ENCODE assay signal across 14 cellular contexts in genomic region chr4:2558301-2558700, GRCh38. TPM values are rescaled to one million over a fixed set of nuclear protein-coding genes. Genes with fewer than 3 reads are reported as not detected.
DNase-seq lines count a peak whose midpoint lies in the region; ATAC-seq and TF ChIP-seq lines count a peak whose summit lies in the region.
"Had no signal": no experiment of that assay in that cellular context is flagged by ENCODE, and none has a peak within 500 bp of the region (broad histone marks: within the 10 kb centered on the region; RNA-seq: fewer than 3 reads in every experiment).

No MANE protein-coding gene starts in this region.

- CTCF ChIA-PET in HEK293 (lab: Yijun Ruan, JAX), result interaction anchor here (0.6 kb wide), 1 partner anchor 19 kb away, joined by 3 read pairs; no protein-coding TSS in a partner anchor

- H3K4me1 Mint-ChIP-seq in GM23338, result peaks cover 14% of the 10 kb centered on the region
- H3K4me1 Mint-ChIP-seq in effector memory CD8-positive, alpha-beta T cell (ENCODE audit: low read depth in 2 of 2), result peaks cover 44 to 48% of the 10 kb centered on the region in 2 donors

- intact Hi-C loops in right lobe of liver (cut with DNase I), result no loop called here

- H3K79me2 ChIP-seq in GM23338 (replicated peaks; ENCODE audit: insufficient read depth), result peaks cover 100% of the 10 kb centered on the region

- POLR2A ChIA-PET in HEK293 (lab: Yijun Ruan, JAX), result interaction anchor here (0.7 kb wide), 1 partner anchor 62 kb away, joined by 4 read pairs; no protein-coding TSS in a partner anchor

- peaks cover 67% of the 10 kb centered on the region for H4K20me1 ChIP-seq in GM23338 (replicated peaks; ENCODE audit: insufficient read depth)

- no peak overlapping the region for H3K4ac ChIP-seq in mesenchymal stem cell (ENCODE audit: low read depth in 1 of 2, low read length in 2 of 2)

- no peak for TF ChIP-seq POLR2A in right lobe of liver (IDR thresholded peaks at IDR 0.05)

- no peak overlapping the region for H3K27ac Mint-ChIP-seq in GM23338
- peak overlapping the region; percentile 57 to 77 for H3K27ac Mint-ChIP-seq in effector memory CD8-positive, alpha-beta T cell

- H2AFZ ChIP-seq in GM23338 (no peak overlapping the region), mesenchymal stem cell (ENCODE audit: low read depth, low read length) (no peak overlapping the region)

- no peak for ATAC-seq in GM23338
- no peak for ATAC-seq in effector memory CD8-positive, alpha-beta T cell (replicated peaks)
- ATAC-seq in right lobe of liver, result no peak

- no peak overlapping the region for H3K4me3 Mint-ChIP-seq in GM23338
- no peak overlapping the region for H3K4me3 Mint-ChIP-seq in effector memory CD8-positive, alpha-beta T cell
- H3K4me3 Mint-ChIP-seq: CD4-positive, alpha-beta memory T cell had no signal

- no peak overlapping the region for H4K8ac ChIP-seq in mesenchymal stem cell (ENCODE audit: low read length)

- no peaks in the 10 kb centered on the region for H3K36me3 ChIP-seq in GM23338 (ENCODE audit: insufficient read depth)
- peaks cover 0 to 4% of the 10 kb centered on the region in 2 experiments; a peak in 1 of 3 replicates for H3K36me3 ChIP-seq in HEK293 (ENCODE audit: control insufficient read depth in 2 of 2, insufficient read depth in 1 of 2, low read length in 2 of 2)
- no peaks in the 10 kb centered on the region for H3K36me3 ChIP-seq in right lobe of liver
- peaks cover 12 to 13% of the 10 kb centered on the region in 2 experiments for H3K36me3 ChIP-seq in mesenchymal stem cell (ENCODE audit: control insufficient read depth in 1 of 2, insufficient read depth in 2 of 2, low read depth in 1 of 2, low read length in 2 of 2)

- H2BK12ac ChIP-seq in mesenchymal stem cell (ENCODE audit: low read length in 2 of 2), result no peak overlapping the region

- no peak overlapping the region for H3K23ac ChIP-seq in mesenchymal stem cell (ENCODE audit: low read length in 2 of 2)

- no peak overlapping the region for H2AK5ac ChIP-seq in mesenchymal stem cell (ENCODE audit: low read length, severe bottlenecking)

- peaks cover 1% of the 10 kb centered on the region; the same call in 1 of the 2 replicates for H3F3A ChIP-seq in GM23338 (replicated peaks; ENCODE audit: low read depth)

- 90% methylated on average over 3 of the region's 6 CpGs for WGBS in right lobe of liver (ENCODE audit: insufficient coverage, low coverage, low lambda C conversion rate, missing lambda C conversion rate)
- 98% methylated on average over 5 of the region's 6 CpGs for WGBS in mesenchymal stem cell

- H3K9ac ChIP-seq in mesenchymal stem cell (ENCODE audit: low read length), result no peak overlapping the region

- H3K27me3 Mint-ChIP-seq in GM23338 (ENCODE audit: insufficient read depth, low read depth, poor library complexity), result no peaks in the 10 kb centered on the region
- no peaks in the 10 kb centered on the region for H3K27me3 Mint-ChIP-seq in effector memory CD8-positive, alpha-beta T cell
- H3K27me3 Mint-ChIP-seq: CD4-positive, alpha-beta memory T cell had no signal

- DNase-seq in GM23338 (ENCODE audit: low spot score), result no peak
- no peak for DNase-seq in effector memory CD8-positive, alpha-beta T cell
- DNase-seq in mesenteric fat pad (ENCODE audit: low spot score), result peak; percentile 65
- no peak for DNase-seq in effector CD8-positive, alpha-beta T cell (lab: John Stamatoyannopoulos, UW)
- no peak for DNase-seq in right lobe of liver
- no peak for DNase-seq in mesenchymal stem cell
- DNase-seq: C1 segment of cervical spinal cord; Caco-2; CD4-positive, alpha-beta memory T cell; DMS153; DND-41; H7; HCEC 1CT had no signal

- H3K27ac ChIP-seq in GM23338 (ENCODE audit: low read depth) (peak overlapping the region; percentile 53; the same call in 1 of the 2 replicates), HEK293 (ENCODE audit: extremely low read depth, low read depth, low read length) (no peak overlapping the region), right lobe of liver (no peak overlapping the region), mesenchymal stem cell (ENCODE audit: low read length, poor library complexity, severe bottlenecking) (no peak overlapping the region)

- no peak overlapping the region for H3K18ac ChIP-seq in mesenchymal stem cell (ENCODE audit: low read depth in 1 of 2, low read length in 2 of 2)

- H3K36me3 Mint-ChIP-seq in GM23338 (ENCODE audit: low read depth), result peaks cover 3% of the 10 kb centered on the region; the same call in 2 of the 3 replicates
- H3K36me3 Mint-ChIP-seq in effector memory CD8-positive, alpha-beta T cell (ENCODE audit: insufficient read depth), result peaks cover 19% of the 10 kb centered on the region

- H3K9me3 ChIP-seq in HEK293 (ENCODE audit: control insufficient read depth, insufficient read depth, low read depth, low read length) (no peaks in the 10 kb centered on the region), right lobe of liver (no peaks in the 10 kb centered on the region), mesenchymal stem cell (ENCODE audit: control insufficient read depth, low read length) (no peaks in the 10 kb centered on the region)
- H3K9me3 ChIP-seq: Caco-2 had no signal

- H3K4me3 ChIP-seq in GM23338, result no peak overlapping the region
- H3K4me3 ChIP-seq in HEK293 (ENCODE audit: low read depth, low read length), result no peak overlapping the region
- no peak overlapping the region for H3K4me3 ChIP-seq in right lobe of liver
- no peak overlapping the region for H3K4me3 ChIP-seq in mesenchymal stem cell (ENCODE audit: insufficient read depth in 1 of 2, low read depth in 1 of 2, low read length in 2 of 2)

- H3K4me1 ChIP-seq in GM23338 (ENCODE audit: insufficient read depth), result 0 out of 2 replicates have a peak, but pooled peaks cover 3% of the 10 kb centered on the region
- H3K4me1 ChIP-seq in HEK293 (ENCODE audit: control insufficient read depth, insufficient read depth, low read length), result no peaks in the 10 kb centered on the region
- H3K4me1 ChIP-seq in right lobe of liver, result peaks cover 0 to 6% (median 0%) of the 10 kb centered on the region in 4 donors
- no peaks in the 10 kb centered on the region for H3K4me1 ChIP-seq in mesenchymal stem cell (ENCODE audit: control insufficient read depth, insufficient read depth, low read depth, low read length)
- H3K4me1 ChIP-seq: Caco-2 had no signal

- H4K91ac ChIP-seq in mesenchymal stem cell (ENCODE audit: low read length), result no peak overlapping the region

- H2BK120ac ChIP-seq in mesenchymal stem cell (ENCODE audit: low read depth, low read length), result no peak overlapping the region

- no peak for TF ChIP-seq CTCF in GM23338 (conservative IDR thresholded peaks at IDR 0.05; ENCODE audit: low read depth in 2 of 2)
- TF ChIP-seq CTCF in HEK293 (tag by site-specific recombination; IDR thresholded peaks at IDR 0.05), result no peak
- no peak for TF ChIP-seq CTCF in right lobe of liver (IDR thresholded peaks at IDR 0.05)

- H3K9me2 ChIP-seq in GM23338 (ENCODE audit: insufficient read depth), result no peaks in the 10 kb centered on the region

- H3K79me1 ChIP-seq in mesenchymal stem cell (replicated peaks; ENCODE audit: low read length, poor library complexity, severe bottlenecking), result peaks cover 2% of the 10 kb centered on the region

- no peak overlapping the region for H3K14ac ChIP-seq in mesenchymal stem cell (ENCODE audit: low read length in 2 of 2)

- no peak overlapping the region for H2BK15ac ChIP-seq in mesenchymal stem cell (ENCODE audit: low read depth, poor library complexity, severe bottlenecking)

- no peaks in the 10 kb centered on the region for H3K9me3 Mint-ChIP-seq in GM23338
- no peaks in the 10 kb centered on the region for H3K9me3 Mint-ChIP-seq in effector memory CD8-positive, alpha-beta T cell

- no peak overlapping the region for H2BK5ac ChIP-seq in mesenchymal stem cell (ENCODE audit: low read depth, low read length, poor library complexity, severe bottlenecking)

- H3K27me3 ChIP-seq in GM23338 (ENCODE audit: insufficient read depth) (no peaks in the 10 kb centered on the region), right lobe of liver (no peaks in the 10 kb centered on the region), mesenchymal stem cell (ENCODE audit: control insufficient read depth in 1 of 2, insufficient read depth in 1 of 2, low read length in 2 of 2) (no peaks in the 10 kb centered on the region)

- H3K4me2 ChIP-seq in GM23338 (no peak overlapping the region), mesenchymal stem cell (ENCODE audit: low read length, poor library complexity, severe bottlenecking) (no peak overlapping the region)

TF ChIP-seq in GM23338, 12 proteins besides CTCF, POLR2A, EP300 and RAD21:
- no peak for TF ChIP-seq STAT1 (IDR thresholded peaks at IDR 0.05; ENCODE audit: unreplicated experiment)
- no peak for TF ChIP-seq EZH2phosphoT487 (IDR thresholded peaks at IDR 0.05; ENCODE audit: unreplicated experiment)

TF ChIP-seq in HEK293, 187 proteins besides CTCF, POLR2A, EP300 and RAD21:
- TF ChIP-seq ZNF791 (tag by site-specific recombination; IDR thresholded peaks at IDR 0.05), result no peak
- 0 out of 2 replicates have a peak, but pooled peaks have one; percentile 28 for TF ChIP-seq PRDM1 (tag by site-specific recombination; IDR thresholded peaks at IDR 0.05)
- TF ChIP-seq ZNF324 (tag by site-specific recombination; IDR thresholded peaks at IDR 0.05), result no peak

RNA-seq across cellular contexts. Expression of gene FAM193A, which starts 21.9 kb away (rescaled TPM):
- total RNA-seq in GM23338 (2014; rRNA removed; shearing (Covaris generic)), result 20.8 and 22.9 TPM in 2 replicates
- polyA plus RNA-seq in GM23338 (2016; fragmentation: Nextera tagmentation; extraction: Ambion mirVana), result 8.5 and 12.0 TPM in 2 replicates
- 25.3 TPM for total RNA-seq in mesenteric fat pad
- 10 to 100 TPM in 2 of 6 experiments, 1 to 10 TPM in 4; 8.5 to 12.3 (median 9.7) TPM for total RNA-seq in right lobe of liver
- 12.6 TPM for polyA plus RNA-seq in mesenchymal stem cell (2013, experiment 1 of 2)
- polyA plus RNA-seq in mesenchymal stem cell (2013, experiment 2 of 2), result 11.6 TPM
